In genomic region chr12:40615590-40615989, GRCh38 we compare ENCODE assay signal across 26 cellular contexts.
"Had no signal": no experiment of that assay in that cellular context is flagged by ENCODE, and none has a peak within 500 bp of the region (broad histone marks: within the 10 kb centered on the region; RNA-seq: fewer than 3 reads in every experiment).

No MANE protein-coding gene starts in this region.

- FAIRE-seq: TTC549 had no signal

- ATAC-seq: activated CD8-positive, alpha-beta T cell treated with anti-CD3 and anti-CD28 coated beads for 36 hours; Panc1 had no signal

- H3K36me3 ChIP-seq: ascending aorta, breast epithelium, MG63, SJCRH30 had no signal

- H3K27ac ChIP-seq: ascending aorta, breast epithelium, SJCRH30, SK-N-MC had no signal

- H3K4me1 ChIP-seq: ascending aorta, breast epithelium, SJCRH30 had no signal

- H3K9me3 ChIP-seq: ascending aorta, breast epithelium, MG63, SJCRH30 had no signal

- H3K4me3 ChIP-seq: ascending aorta, breast epithelium, MG63, SJCRH30, SK-N-MC had no signal

- H3K27me3 ChIP-seq: ascending aorta, breast epithelium, MG63, SJCRH30 had no signal

- DNase-seq: activated CD4-positive, alpha-beta T cell treated with anti-CD3 and anti-CD28 coated beads, Interleukin-2, amount 10 ng/mL, durations not matched to agents 24 days and 14 days; activated CD4-positive, alpha-beta T cell treated with anti-CD3 and anti-CD28 coated beads, Interleukin-2, amount 50 U/mL, for 4 hours; activated effector memory CD4-positive, alpha-beta T cell treated with anti-CD3 and anti-CD28 coated beads, Interleukin-2, amount 50 U/mL, for 16 hours; activated naive CD4-positive, alpha-beta T cell; activated naive CD4-positive, alpha-beta T cell treated with anti-CD3 and anti-CD28 coated beads, Interleukin-2, amount 50 U/mL, for 16 hours; activated naive CD8-positive, alpha-beta T cell treated with anti-CD3 and anti-CD28 coated beads for 36 hours; activated T-cell treated with anti-CD3 and anti-CD28 coated beads, Interleukin-2, amount 50 U/mL, for 1 hour; amniotic stem cell; MG63; NCI-H1048; NCI-H1105 treated with DMSO at 0.1 percent for 48 hours; NCI-H1436; NCI-H1694; NCI-H1930; NCI-H2081 treated with DMSO at 0.1 percent for 48 hours; NCI-H226; NCI-H446 treated with DMSO at 0.1 percent for 48 hours; NCI-H524; SHP77; SJCRH30 had no signal
